Comparison of ENCODE assay signal across 8 cellular contexts in the genomic region with DNA sequence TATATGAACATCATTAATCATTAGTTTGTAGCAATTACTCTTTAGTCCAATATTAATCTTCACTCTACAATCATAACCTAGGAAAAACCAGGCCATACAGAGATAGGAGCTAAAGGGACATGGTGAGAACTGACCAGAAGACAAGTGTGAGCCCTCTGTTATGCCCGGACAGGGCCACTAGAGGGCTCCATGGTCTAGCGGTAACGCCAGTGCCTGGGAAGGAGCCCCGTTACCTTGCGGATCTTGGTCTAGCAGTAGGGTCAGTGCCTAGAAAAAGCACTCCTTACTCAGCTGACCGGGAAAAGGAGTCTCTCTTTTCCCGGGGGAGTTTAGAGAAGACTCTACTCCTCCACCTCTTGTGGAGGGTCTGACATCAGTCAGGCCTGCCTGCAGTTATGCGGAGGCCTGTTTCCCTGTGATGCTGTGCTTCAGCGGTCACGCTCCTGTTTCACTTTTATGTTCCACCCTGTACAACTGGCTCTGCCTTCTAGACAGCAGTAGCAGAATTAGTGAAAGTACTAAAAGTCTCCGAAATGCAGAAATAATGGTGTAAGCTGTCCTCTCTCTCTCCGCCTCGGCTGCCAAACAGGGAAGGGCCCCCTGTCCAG. TPM values are rescaled to one million over a fixed set of nuclear protein-coding genes. Genes with fewer than 3 reads are reported as not detected.
DNase-seq lines count a peak whose midpoint lies in the region; ATAC-seq and TF ChIP-seq lines count a peak whose summit lies in the region.

No MANE protein-coding gene starts in this region.

- DNase-seq in CD8-positive, alpha-beta T cell, result peak; percentile 32 to 79 (median 60)
- DNase-seq in HS-5 (ENCODE audit: low read depth) (peak; percentile 24), Peyer's patch (peak; percentile 53 to 86 (median 64)), activated T-helper 1 cell treated with Interleukin-2 at 50 U/mL for 16 hours (ENCODE audit: low read depth) (peak; percentile 41), fibroblast of peridontal ligament (ENCODE audit: extremely low read depth) (peak; percentile 66), neuronal stem cell (ENCODE audit: low spot score) (peak; percentile 5)
- DNase-seq in stimulated activated naive CD8-positive, alpha-beta T cell treated with anti-CD3 and anti-CD28 coated beads, Interleukin-15, amount 100 ng/mL, for 72 hours, result peak; percentile 65 to 71

- CTCF ChIA-PET in CD8-positive, alpha-beta T cell (lab: Charles Lee), result interaction anchor here (0.5 to 2.2 kb wide), 38 partner anchors 10 to 812 kb away, joined by 3 to 11 read pairs (median 4); partner anchors contain the start of genes ZNF266, ZNF317 and ZNF559

- peak overlapping the region; percentile 88 for H2AFZ ChIP-seq in neuronal stem cell (ENCODE audit: low read length)

- H3K27me3 Mint-ChIP-seq in CD8-positive, alpha-beta T cell (ENCODE audit: low read depth), result peaks cover 8% of the 10 kb centered on the region
- H3K27me3 Mint-ChIP-seq in stimulated activated naive CD8-positive, alpha-beta T cell treated with anti-CD3 and anti-CD28 coated beads, Interleukin-15, amount 100 ng/mL, for 72 hours, result peaks cover 6% of the 10 kb centered on the region

- TF ChIP-seq POLR2A in Peyer's patch (IDR thresholded peaks at IDR 0.05), result no peak

- H3K4me3 ChIP-seq in CD8-positive, alpha-beta T cell (ENCODE audit: low read depth, low read length), result no peak overlapping the region
- H3K4me3 ChIP-seq in Peyer's patch (peak overlapping the region in 2 of 4 donors; percentile 19 to 31), neuronal stem cell (ENCODE audit: low read length in 2 of 2) (no peak overlapping the region)

- H3K27ac ChIP-seq in CD8-positive, alpha-beta T cell (ENCODE audit: low read depth, low read length), result no peak overlapping the region
- H3K27ac ChIP-seq in Peyer's patch (no peak overlapping the region), neuronal stem cell (replicated peaks; ENCODE audit: low read length) (no peak overlapping the region)

- no peak overlapping the region for H2BK12ac ChIP-seq in neuronal stem cell (ENCODE audit: low read length)

- no peak overlapping the region for H3K14ac ChIP-seq in neuronal stem cell (ENCODE audit: low read length)

- H3K27me3 ChIP-seq in CD8-positive, alpha-beta T cell (ENCODE audit: insufficient read depth, low read length), result no peaks in the 10 kb centered on the region
- H3K27me3 ChIP-seq in Peyer's patch (no peaks in the 10 kb centered on the region), neuronal stem cell (ENCODE audit: control insufficient read depth in 3 of 3, insufficient read depth in 3 of 3, low read depth in 1 of 3, low read length in 3 of 3) (peaks cover 0 to 5% (median 0%) of the 10 kb centered on the region in 3 experiments)

- no peak overlapping the region for H4K91ac ChIP-seq in neuronal stem cell (ENCODE audit: low read depth, low read length, poor library complexity)

- no peak overlapping the region for H2BK120ac ChIP-seq in neuronal stem cell (ENCODE audit: low read depth, low read length)

- H3K36me3 ChIP-seq in CD8-positive, alpha-beta T cell (ENCODE audit: insufficient read depth, low read length), result no peaks in the 10 kb centered on the region
- H3K36me3 ChIP-seq in Peyer's patch, result no peaks in the 10 kb centered on the region
- H3K36me3 ChIP-seq in neuronal stem cell (replicated peaks in 1 of 2; ENCODE audit: control insufficient read depth in 2 of 2, insufficient read depth in 2 of 2, low read length in 2 of 2), result no peaks in the 10 kb centered on the region

- no peak overlapping the region for H3K18ac ChIP-seq in neuronal stem cell (ENCODE audit: low read length)

- no CpG with 5 or more reads among the region's 13 CpGs for WGBS in neuronal stem cell (ENCODE audit: extremely low coverage in 2 of 2, insufficient read length in 2 of 2, insufficient replicate concordance in 1 of 2), 2 donors

- no peaks in the 10 kb centered on the region for H3K9me3 Mint-ChIP-seq in CD8-positive, alpha-beta T cell
- no peaks in the 10 kb centered on the region for H3K9me3 Mint-ChIP-seq in stimulated activated naive CD8-positive, alpha-beta T cell treated with anti-CD3 and anti-CD28 coated beads, Interleukin-15, amount 100 ng/mL, for 72 hours

- no peaks in the 10 kb centered on the region for H3K9me3 ChIP-seq in CD8-positive, alpha-beta T cell (ENCODE audit: low read length)
- H3K9me3 ChIP-seq in Peyer's patch (no peaks in the 10 kb centered on the region), neuronal stem cell (replicated peaks in 1 of 2; ENCODE audit: control insufficient read depth in 2 of 2, insufficient read depth in 1 of 2, low read depth in 1 of 2, low read length in 2 of 2) (peaks cover 0 to 7% of the 10 kb centered on the region in 2 donors)

- POLR2A ChIA-PET in CD8-positive, alpha-beta T cell (lab: Charles Lee), result interaction anchor here (1.2 kb wide), 1 partner anchor 228 kb away, joined by 3 read pairs; no protein-coding TSS in a partner anchor

- H3K4me2 ChIP-seq in neuronal stem cell (ENCODE audit: insufficient read depth, low read length, poor library complexity, severe bottlenecking), result no peak overlapping the region

- H4K8ac ChIP-seq in neuronal stem cell (ENCODE audit: low read depth, low read length), result no peak overlapping the region

- intact Hi-C loops in CD8-positive, alpha-beta T cell (cut with DNase I, micrococcal nuclease), result loop anchor here (1.0 to 5.0 kb wide), 6 partner anchors 69 to 591 kb away; no protein-coding TSS in a partner anchor

- peak; percentile 98 for TF ChIP-seq CTCF in CD8-positive, alpha-beta T cell (IDR thresholded peaks at IDR 0.05)
- TF ChIP-seq CTCF in Peyer's patch (IDR thresholded peaks at IDR 0.05), result peak; percentile 54 to 84 (median 77)

- H3K79me1 ChIP-seq in neuronal stem cell (ENCODE audit: low read depth, low read length), result no peaks in the 10 kb centered on the region

- H3K23ac ChIP-seq in neuronal stem cell (ENCODE audit: low read depth, low read length, poor library complexity), result no peak overlapping the region

- H3K9ac ChIP-seq in neuronal stem cell (ENCODE audit: low read depth, low read length, poor library complexity), result no peak overlapping the region

- peak overlapping the region; percentile 60 for H3K4me3 Mint-ChIP-seq in CD8-positive, alpha-beta T cell
- H3K4me3 Mint-ChIP-seq in stimulated activated naive CD8-positive, alpha-beta T cell treated with anti-CD3 and anti-CD28 coated beads, Interleukin-15, amount 100 ng/mL, for 72 hours, result peak overlapping the region; percentile 64 to 68

- H2BK15ac ChIP-seq in neuronal stem cell (ENCODE audit: low read length), result no peak overlapping the region

- no peak overlapping the region for H3K4ac ChIP-seq in neuronal stem cell (ENCODE audit: low read length)

- H3K27ac Mint-ChIP-seq in CD8-positive, alpha-beta T cell, result no peak overlapping the region
- H3K27ac Mint-ChIP-seq in stimulated activated naive CD8-positive, alpha-beta T cell treated with anti-CD3 and anti-CD28 coated beads, Interleukin-15, amount 100 ng/mL, for 72 hours, result peak overlapping the region in 1 of 2 donors; percentile 83

- no peak overlapping the region for H2AK5ac ChIP-seq in neuronal stem cell (ENCODE audit: low read depth, low read length)

- H3K4me1 ChIP-seq in CD8-positive, alpha-beta T cell (ENCODE audit: insufficient read depth, low read length), result no peaks in the 10 kb centered on the region
- H3K4me1 ChIP-seq in Peyer's patch, result no peaks in the 10 kb centered on the region
- H3K4me1 ChIP-seq in neuronal stem cell (ENCODE audit: control insufficient read depth in 2 of 2, insufficient read depth in 1 of 2, low read depth in 1 of 2, low read length in 2 of 2), result no peaks in the 10 kb centered on the region

- no peaks in the 10 kb centered on the region for H3K36me3 Mint-ChIP-seq in CD8-positive, alpha-beta T cell

- peak; percentile 71 for ATAC-seq in CD8-positive, alpha-beta T cell
- peak; percentile 71 for ATAC-seq in stimulated activated naive CD8-positive, alpha-beta T cell treated with anti-CD3 and anti-CD28 coated beads, Interleukin-15, amount 100 ng/mL, for 72 hours
- ATAC-seq in HG03565 (IDR thresholded peaks at IDR 0.05; ENCODE audit: unreplicated experiment), result no peak

- H2BK5ac ChIP-seq in neuronal stem cell (ENCODE audit: low read length), result no peak overlapping the region

- peaks cover 6% of the 10 kb centered on the region for H3K4me1 Mint-ChIP-seq in CD8-positive, alpha-beta T cell (ENCODE audit: low read depth)
- H3K4me1 Mint-ChIP-seq in stimulated activated naive CD8-positive, alpha-beta T cell treated with anti-CD3 and anti-CD28 coated beads, Interleukin-15, amount 100 ng/mL, for 72 hours, result peaks cover 8% of the 10 kb centered on the region

RNA-seq across cellular contexts. Expression of gene OR7D4, which starts 13.8 kb away (rescaled TPM):
- not detected for total RNA-seq in CD8-positive, alpha-beta T cell
- not detected for total RNA-seq in Peyer's patch
- polyA plus RNA-seq in neuronal stem cell (2013, experiment 1 of 2), result not detected
- polyA plus RNA-seq in neuronal stem cell (2013, experiment 2 of 2), result not detected

RNA-seq across cellular contexts. Expression of gene OR7D2, which starts 26.8 kb away (rescaled TPM):
- total RNA-seq in CD8-positive, alpha-beta T cell, result not detected
- total RNA-seq in Peyer's patch, result not detected
- 0.17 TPM for polyA plus RNA-seq in neuronal stem cell (2013, experiment 1 of 2)
- 0.24 TPM for polyA plus RNA-seq in neuronal stem cell (2013, experiment 2 of 2)

RNA-seq across cellular contexts. Expression of gene OR7E24, which starts 45.1 kb away (rescaled TPM):
- not detected for total RNA-seq in CD8-positive, alpha-beta T cell
- total RNA-seq in Peyer's patch, result not detected
- polyA plus RNA-seq in neuronal stem cell (2013, experiment 1 of 2), result not detected
- not detected for polyA plus RNA-seq in neuronal stem cell (2013, experiment 2 of 2)

Comparison
In these comparisons a context has a peak if more than half of its experiments do, and no peak if none do; other contexts are left out.
1. DNase-seq: peak in every context shown above with its lines; median percentile 68 in stimulated activated naive CD8-positive, alpha-beta T cell treated with anti-CD3 and anti-CD28 coated beads, Interleukin-15, amount 100 ng/mL, for 72 hours; 66 in fibroblast of peridontal ligament; 64 in Peyer's patch; 60 in CD8-positive, alpha-beta T cell; 41 in activated T-helper 1 cell treated with Interleukin-2 at 50 U/mL for 16 hours; 24 in HS-5; 5 in neuronal stem cell.